ENCODE assay signal across 17 cellular contexts in genomic region chr3:53506110-53506762, GRCh38. TPM values are rescaled to one million over a fixed set of nuclear protein-coding genes. Genes with fewer than 3 reads are reported as not detected.
"Had no signal": no experiment of that assay in that cellular context is flagged by ENCODE, and none has a peak within 500 bp of the region (broad histone marks: within the 10 kb centered on the region; RNA-seq: fewer than 3 reads in every experiment).

No MANE protein-coding gene starts in this region.

- DNase-seq: activated CD4-positive, alpha-beta T cell treated with anti-CD3 and anti-CD28 coated beads, Interleukin-2, amount 10 ng/mL, durations not matched to agents 7 days and 5 days; activated CD4-positive, CD25-positive, alpha-beta regulatory T cell; activated naive CD4-positive, alpha-beta T cell treated with anti-CD3 and anti-CD28 coated beads, Interleukin-2, amount 50 U/mL, for 16 hours; adrenal gland; cerebellar nuclear complex; endodermal cell; left ventricle myocardium inferior; mesenchymal stem cell; ovary; transverse colon had no signal

- H3K27me3 ChIP-seq: adrenal gland, ovary, transverse colon had no signal

- H3K4me2 ChIP-seq: smooth muscle cell had no signal

- H3K4me1 ChIP-seq: adrenal gland, left ventricle myocardium inferior, transverse colon had no signal

- H3K9me3 ChIP-seq: adrenal gland, left ventricle myocardium inferior, ovary, transverse colon had no signal

- H3K9me3 Mint-ChIP-seq: activated CD4-positive, alpha-beta T cell treated with anti-CD3 and anti-CD28 coated beads, Interleukin-2, amount 10 ng/mL, durations not matched to agents 7 days and 5 days; dendritic cell treated with granulocyte-macrophage colony-stimulating factor and Interleukin-4, amounts not matched to agents 40 ng/mL and 50 ng/mL, for 4 days; endodermal cell; neural crest cell; stimulated activated memory B cell treated with anti-CD40 and anti-IgM and Interleukin-4, amounts not matched to agents 10 μg/mL and 1 μg/mL and 100 μg/mL, for 72 hours; T-helper 1 cell treated with Interleukin-12 subunit alpha and Interleukin-12 subunit beta and Interleukin-4 antibody, amounts not matched to agents 30 μg/mL and 1 μg/mL, for 36 hours had no signal

- H3K36me3 Mint-ChIP-seq: stimulated activated memory B cell treated with anti-CD40 and anti-IgM and Interleukin-4, amounts not matched to agents 10 μg/mL and 1 μg/mL and 100 μg/mL, for 72 hours had no signal

- H3K4me1 Mint-ChIP-seq: activated CD4-positive, alpha-beta T cell treated with anti-CD3 and anti-CD28 coated beads, Interleukin-2, amount 10 ng/mL, durations not matched to agents 7 days and 5 days; stimulated activated memory B cell treated with anti-CD40 and anti-IgM and Interleukin-4, amounts not matched to agents 10 μg/mL and 1 μg/mL and 100 μg/mL, for 72 hours had no signal

- H3K4me3 ChIP-seq: adrenal gland, left ventricle myocardium inferior, ovary, smooth muscle cell, transverse colon had no signal

- H3K27ac ChIP-seq: adrenal gland, left ventricle myocardium inferior, ovary, transverse colon had no signal

- ATAC-seq: SK-N-SH treated with all-trans-retinoic acid at 6 μM for 48 hours; stimulated activated memory B cell treated with anti-CD40 and anti-IgM and Interleukin-4, amounts not matched to agents 10 μg/mL and 1 μg/mL and 100 μg/mL, for 72 hours had no signal

- H3K4me3 Mint-ChIP-seq: activated CD4-positive, alpha-beta T cell treated with anti-CD3 and anti-CD28 coated beads, Interleukin-2, amount 10 ng/mL, durations not matched to agents 7 days and 5 days; dendritic cell treated with granulocyte-macrophage colony-stimulating factor and Interleukin-4, amounts not matched to agents 40 ng/mL and 50 ng/mL, for 4 days; endodermal cell; neural crest cell; stimulated activated memory B cell treated with anti-CD40 and anti-IgM and Interleukin-4, amounts not matched to agents 10 μg/mL and 1 μg/mL and 100 μg/mL, for 72 hours; T-helper 1 cell treated with Interleukin-12 subunit alpha and Interleukin-12 subunit beta and Interleukin-4 antibody, amounts not matched to agents 30 μg/mL and 1 μg/mL, for 36 hours had no signal

- H3K27ac Mint-ChIP-seq: activated CD4-positive, alpha-beta T cell treated with anti-CD3 and anti-CD28 coated beads, Interleukin-2, amount 10 ng/mL, durations not matched to agents 7 days and 5 days; dendritic cell treated with granulocyte-macrophage colony-stimulating factor and Interleukin-4, amounts not matched to agents 40 ng/mL and 50 ng/mL, for 4 days; endodermal cell; stimulated activated memory B cell treated with anti-CD40 and anti-IgM and Interleukin-4, amounts not matched to agents 10 μg/mL and 1 μg/mL and 100 μg/mL, for 72 hours; T-helper 1 cell treated with Interleukin-12 subunit alpha and Interleukin-12 subunit beta and Interleukin-4 antibody, amounts not matched to agents 30 μg/mL and 1 μg/mL, for 36 hours had no signal

- H3K36me3 ChIP-seq: adrenal gland, left ventricle myocardium inferior, ovary, transverse colon had no signal

RNA-seq across cellular contexts. Expression of gene CACNA1D, which starts 11.8 kb away (rescaled TPM):
- total RNA-seq: glomerular endothelial cell had no signal
